In the genomic region with DNA sequence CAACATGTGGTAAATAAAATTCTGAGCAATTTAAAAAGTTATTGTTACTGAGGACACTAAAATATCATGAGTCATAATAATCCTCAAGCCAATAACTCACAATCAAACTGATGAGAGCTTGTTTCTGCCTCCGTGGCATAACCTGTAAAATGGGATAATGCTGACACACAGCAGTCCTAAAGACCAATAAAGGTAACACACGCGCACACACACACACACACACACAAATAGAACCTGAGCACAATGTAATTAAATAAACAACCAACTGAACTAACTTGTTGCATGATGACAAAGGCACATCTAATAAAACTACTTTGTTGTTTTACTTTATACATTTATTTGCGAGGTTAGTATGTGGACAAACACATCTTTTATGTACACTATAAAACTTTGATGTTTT, we compare ENCODE assay signal across 27 cellular contexts.
DNase-seq lines count a peak whose midpoint lies in the region; ATAC-seq, FAIRE-seq and TF ChIP-seq lines count a peak whose summit lies in the region.
"Had no signal": no experiment of that assay in that cellular context is flagged by ENCODE, and none has a peak within 500 bp of the region (broad histone marks: within the 10 kb centered on the region; RNA-seq: fewer than 3 reads in every experiment).

No MANE protein-coding gene starts in this region.

- no peak overlapping the region for H3K18ac ChIP-seq in IMR-90 (ENCODE audit: low read depth, low read length)

- no peak overlapping the region for H2BK20ac ChIP-seq in IMR-90 (ENCODE audit: low read depth, low read length)

- H3K36me3 ChIP-seq in IMR-90 (ENCODE audit: control insufficient read depth, insufficient read depth, low read length) = no peaks in the 10 kb centered on the region; the same call in 1 of the 2 replicates
- H3K36me3 ChIP-seq in adrenal gland (replicated peaks in 1 of 2) = no peaks in the 10 kb centered on the region
- H3K36me3 ChIP-seq: BE2C; BLaER1 treated with 17β-estradiol and CSF1 and Interleukin-3, amounts not matched to agents 10 nM and 100 nM had no signal

- H3K4me3 Mint-ChIP-seq in osteocyte (ENCODE audit: unreplicated experiment) = no peak overlapping the region
- H3K4me3 Mint-ChIP-seq: CD4-positive, alpha-beta memory T cell; H9; HFFc6 had no signal

- H2AK5ac ChIP-seq in IMR-90 (ENCODE audit: low read depth, low read length) = peak overlapping the region; percentile 56

- no peak overlapping the region for H3K4me3 ChIP-seq in A549
- no peak overlapping the region for H3K4me3 ChIP-seq in IMR-90 (ENCODE audit: insufficient read depth, low read depth, low read length)
- H3K4me3 ChIP-seq in adrenal gland = no peak overlapping the region
- H3K4me3 ChIP-seq: BLaER1 treated with 17β-estradiol and CSF1 and Interleukin-3, amounts not matched to agents 10 nM and 100 nM; GM23248 had no signal

- H2BK5ac ChIP-seq in IMR-90 (ENCODE audit: low read depth, low read length, poor library complexity, severe bottlenecking) = no peak overlapping the region

- 79% methylated on average over 4 of the region's 4 CpGs for WGBS in A549 (ENCODE audit: missing lambda C conversion rate)
- WGBS in IMR-90 (ENCODE audit: extremely low coverage in 2 of 2, insufficient read length in 1 of 2), 2 experiments = no CpG with 5 or more reads among the region's 4 CpGs
- WGBS in adrenal gland, 4 donors = 77 to 90% (median 88%) methylated on average over 4 of the region's 4 CpGs

- H3K4ac ChIP-seq in IMR-90 (ENCODE audit: low read depth, low read length) = no peak overlapping the region

- no TSS peak for BruUV-seq in IMR-90 (replicated peaks; lab: Mats Ljungman, UMichigan)

- peaks cover 8% of the 10 kb centered on the region for H3K36me3 Mint-ChIP-seq in osteocyte (ENCODE audit: unreplicated experiment)
- H3K36me3 Mint-ChIP-seq: CD4-positive, alpha-beta memory T cell had no signal

- peaks cover 43% of the 10 kb centered on the region for H3K4me1 ChIP-seq in A549
- peaks cover 19% of the 10 kb centered on the region for H3K4me1 ChIP-seq in IMR-90 (ENCODE audit: control insufficient read depth, insufficient read depth, low read length)
- peaks cover 10 to 14% of the 10 kb centered on the region in 2 donors for H3K4me1 ChIP-seq in adrenal gland (replicated peaks in 1 of 2)

- in situ Hi-C loops in IMR-90 (cut with MboI; ENCODE audit: low sequenced_read_pairs) = no loop called here

- H2BK15ac ChIP-seq in IMR-90 (ENCODE audit: low read depth, low read length) = no peak overlapping the region

- H3K4me2 ChIP-seq in A549 (no peak overlapping the region), IMR-90 (ENCODE audit: low read depth, low read length) (no peak overlapping the region)
- H3K4me2 ChIP-seq: BLaER1 treated with 17β-estradiol and CSF1 and Interleukin-3, amounts not matched to agents 10 nM and 100 nM had no signal

- no peak overlapping the region for H3K14ac ChIP-seq in IMR-90 (replicated peaks; ENCODE audit: low read depth, low read length)

- peaks cover 57% of the 10 kb centered on the region for H3K4me1 Mint-ChIP-seq in osteocyte (ENCODE audit: unreplicated experiment)
- H3K4me1 Mint-ChIP-seq: CD4-positive, alpha-beta memory T cell had no signal

- no peak overlapping the region for H2AK9ac ChIP-seq in IMR-90 (replicated peaks; ENCODE audit: low read depth, low read length, poor library complexity)

- CTCF ChIA-PET in A549 (lab: Yijun Ruan, JAX) = no interaction called here
- CTCF ChIA-PET in IMR-90 (lab: Yijun Ruan, JAX) = no interaction called here

- H3K27ac Mint-ChIP-seq in osteocyte (ENCODE audit: unreplicated experiment) = peak overlapping the region; percentile 18
- H3K27ac Mint-ChIP-seq: CD4-positive, alpha-beta memory T cell; HFFc6 had no signal

- no peaks in the 10 kb centered on the region for H3K27me3 Mint-ChIP-seq in osteocyte (ENCODE audit: unreplicated experiment)
- H3K27me3 Mint-ChIP-seq: CD4-positive, alpha-beta memory T cell had no signal

- H2AFZ ChIP-seq in IMR-90 (replicated peaks; ENCODE audit: low read length, poor library complexity) = no peak overlapping the region
- H2AFZ ChIP-seq: GM23248 had no signal

- no peaks in the 10 kb centered on the region for H3K9me3 Mint-ChIP-seq in osteocyte (ENCODE audit: unreplicated experiment)
- H3K9me3 Mint-ChIP-seq: H9, HFFc6 had no signal

- TF ChIP-seq POLR2A in A549 (IDR thresholded peaks at IDR 0.05; ENCODE audit: low read length) (no peak), IMR-90 (IDR thresholded peaks at IDR 0.05; ENCODE audit: low read depth, low read length) (no peak), adrenal gland (IDR thresholded peaks at IDR 0.05) (no peak)

- H3K9ac ChIP-seq in IMR-90 (ENCODE audit: low read depth, low read length) = no peak overlapping the region
- H3K9ac ChIP-seq: BLaER1 treated with 17β-estradiol and CSF1 and Interleukin-3, amounts not matched to agents 10 nM and 100 nM; GM23248 had no signal

- DNase-seq in A549 (ENCODE audit: low read depth in 1 of 2, low spot score in 1 of 2) = no peak
- DNase-seq in IMR-90 = no peak
- DNase-seq in osteocyte (ENCODE audit: extremely low spot score, unreplicated experiment) = no peak
- no peak for DNase-seq in NCI-H2081 treated with DMSO at 0.1 percent for 48 hours (lab: John Stamatoyannopoulos, UW)
- DNase-seq in HT-29 (ENCODE audit: low spot score) = no peak
- DNase-seq in adrenal gland = no peak
- DNase-seq: ACHN; AML-193; BE2C; Calu3; CD4-positive, alpha-beta memory T cell; COR-L47; DMS53; DMS79 treated with DMSO at 0.1 percent for 48 hours; GF-D8; GM23248; H9; HFFc6 had no signal

- H3K56ac ChIP-seq in IMR-90 (ENCODE audit: extremely low read depth, insufficient read depth, low read length) = no peak overlapping the region

- H4K20me1 ChIP-seq in IMR-90 (ENCODE audit: insufficient read depth, low read length) = no peaks in the 10 kb centered on the region
- H4K20me1 ChIP-seq: BLaER1 treated with 17β-estradiol and CSF1 and Interleukin-3, amounts not matched to agents 10 nM and 100 nM had no signal

- intact Hi-C loops in IMR-90 (cut with micrococcal nuclease) = no loop called here
- intact Hi-C loops in adrenal gland (cut with DNase I) = no loop called here

- POLR2A ChIA-PET in A549 (lab: Yijun Ruan, JAX) = no interaction called here
- POLR2A ChIA-PET in IMR-90 (lab: Charles Lee; ENCODE audit: unreplicated experiment) = no interaction called here

- H3K23ac ChIP-seq in IMR-90 (ENCODE audit: low read depth, low read length) = no peak overlapping the region

- peaks cover 26 to 54% of the 10 kb centered on the region in 2 experiments for H3K79me1 ChIP-seq in IMR-90 (ENCODE audit: low read depth in 1 of 2, low read length in 2 of 2)

- no peak for ATAC-seq in A549
- no peak for ATAC-seq in IMR-90 (ENCODE audit: low read depth)
- no peak for ATAC-seq in GM18907 (IDR thresholded peaks at IDR 0.05; ENCODE audit: unreplicated experiment)
- ATAC-seq: HCT116 had no signal

- no peak for TF ChIP-seq CTCF in A549 (IDR thresholded peaks at IDR 0.05)
- TF ChIP-seq CTCF in IMR-90 (conservative IDR thresholded peaks at IDR 0.05; ENCODE audit: low read depth, low read length) = no peak
- no peak for TF ChIP-seq CTCF in osteocyte (IDR thresholded peaks at IDR 0.05)
- no peak for TF ChIP-seq CTCF in adrenal gland (IDR thresholded peaks at IDR 0.05)

- H2BK120ac ChIP-seq in IMR-90 (ENCODE audit: low read depth, low read length) = no peak overlapping the region

- H4K91ac ChIP-seq in IMR-90 (ENCODE audit: insufficient read depth, low read depth, low read length) = no peak overlapping the region

- H3K9me3 ChIP-seq in A549 = no peaks in the 10 kb centered on the region
- no peaks in the 10 kb centered on the region for H3K9me3 ChIP-seq in IMR-90 (ENCODE audit: control insufficient read depth, insufficient read depth, low read length)
- no peaks in the 10 kb centered on the region for H3K9me3 ChIP-seq in adrenal gland (replicated peaks in 1 of 3)
- H3K9me3 ChIP-seq: BE2C; BLaER1 treated with 17β-estradiol and CSF1 and Interleukin-3, amounts not matched to agents 10 nM and 100 nM had no signal

- H4K8ac ChIP-seq in IMR-90 (ENCODE audit: low read depth in 2 of 2, low read length in 2 of 2) = no peak overlapping the region

- no peak overlapping the region for H4K5ac ChIP-seq in IMR-90 (ENCODE audit: low read depth, low read length)

- dilution Hi-C loops in IMR-90 (cut with HindIII; ENCODE audit: low sequenced_read_pairs, unreplicated experiment) = no loop called here

- peak; percentile 46 for FAIRE-seq in A549 (lab: Jason Lieb, UNC)
- FAIRE-seq in endometrium (lab: Jason Lieb, UNC) = peak; percentile 63
- FAIRE-seq: A204.1, GM12891, GM18507, H1 had no signal

- no peak for TF ChIP-seq EP300 in A549 (IDR thresholded peaks at IDR 0.05)

- H3K27ac ChIP-seq in A549 (no peak overlapping the region), IMR-90 (ENCODE audit: insufficient read depth, low read length) (no peak overlapping the region), adrenal gland (no peak overlapping the region)
- H3K27ac ChIP-seq: 22Rv1; BLaER1 treated with 17β-estradiol and CSF1 and Interleukin-3, amounts not matched to agents 10 nM and 100 nM; GM23248 had no signal

- H3K9me1 ChIP-seq in IMR-90 (ENCODE audit: insufficient read depth, low read length) = peaks cover 14% of the 10 kb centered on the region

- no peaks in the 10 kb centered on the region for H3K27me3 ChIP-seq in IMR-90 (ENCODE audit: control insufficient read depth, insufficient read depth, low read length)
- H3K27me3 ChIP-seq in adrenal gland = no peaks in the 10 kb centered on the region
- H3K27me3 ChIP-seq: BE2C; BLaER1 treated with 17β-estradiol and CSF1 and Interleukin-3, amounts not matched to agents 10 nM and 100 nM had no signal

- no peak for TF ChIP-seq RAD21 in A549 (conservative IDR thresholded peaks at IDR 0.05 in 1 of 2, IDR thresholded peaks at IDR 0.05 in 1 of 2)
- no peak for TF ChIP-seq RAD21 in IMR-90 (IDR thresholded peaks at IDR 0.05; ENCODE audit: low read length)

TF ChIP-seq in A549, 52 proteins besides CTCF, POLR2A, EP300 and RAD21:
- TF ChIP-seq EHF (CRISPR knock-in tag; IDR thresholded peaks at IDR 0.05) (no peak), FOSL2 (IDR thresholded peaks at IDR 0.05) (no peak), FOSL2 (CRISPR knock-in tag; IDR thresholded peaks at IDR 0.05) (peak; percentile 40; the same call in 1 of the 2 replicates)
TF ChIP-seq in A549: peak in this region for 1.

TF ChIP-seq in IMR-90, 13 proteins besides CTCF, POLR2A, EP300 and RAD21 (continues in another document):
- no peak for TF ChIP-seq BHLHE40 (IDR thresholded peaks at IDR 0.05; ENCODE audit: low read depth, low read length)
- no peak for TF ChIP-seq MXI1 (IDR thresholded peaks at IDR 0.05; ENCODE audit: borderline replicate concordance, low read depth, low read length)
- TF ChIP-seq MAZ (IDR thresholded peaks at IDR 0.05; ENCODE audit: borderline replicate concordance, low read depth, low read length) = no peak
- TF ChIP-seq NFE2L2 (IDR thresholded peaks at IDR 0.05; ENCODE audit: low read depth, low read length) = no peak
- no peak for TF ChIP-seq MAFK (IDR thresholded peaks at IDR 0.05; ENCODE audit: low read depth, low read length)
- TF ChIP-seq RFX5 (IDR thresholded peaks at IDR 0.05; ENCODE audit: low read depth, low read length) = no peak
- TF ChIP-seq CHD1 (IDR thresholded peaks at IDR 0.05; ENCODE audit: low read depth, low read length) = no peak
- no peak for TF ChIP-seq FOS (IDR thresholded peaks at IDR 0.05; ENCODE audit: low read depth, low read length)
- TF ChIP-seq RCOR1 (IDR thresholded peaks at IDR 0.05; ENCODE audit: insufficient replicate concordance, low read length) = no peak
